ENCODE assay signal across 1 cellular context in the genomic region with DNA sequence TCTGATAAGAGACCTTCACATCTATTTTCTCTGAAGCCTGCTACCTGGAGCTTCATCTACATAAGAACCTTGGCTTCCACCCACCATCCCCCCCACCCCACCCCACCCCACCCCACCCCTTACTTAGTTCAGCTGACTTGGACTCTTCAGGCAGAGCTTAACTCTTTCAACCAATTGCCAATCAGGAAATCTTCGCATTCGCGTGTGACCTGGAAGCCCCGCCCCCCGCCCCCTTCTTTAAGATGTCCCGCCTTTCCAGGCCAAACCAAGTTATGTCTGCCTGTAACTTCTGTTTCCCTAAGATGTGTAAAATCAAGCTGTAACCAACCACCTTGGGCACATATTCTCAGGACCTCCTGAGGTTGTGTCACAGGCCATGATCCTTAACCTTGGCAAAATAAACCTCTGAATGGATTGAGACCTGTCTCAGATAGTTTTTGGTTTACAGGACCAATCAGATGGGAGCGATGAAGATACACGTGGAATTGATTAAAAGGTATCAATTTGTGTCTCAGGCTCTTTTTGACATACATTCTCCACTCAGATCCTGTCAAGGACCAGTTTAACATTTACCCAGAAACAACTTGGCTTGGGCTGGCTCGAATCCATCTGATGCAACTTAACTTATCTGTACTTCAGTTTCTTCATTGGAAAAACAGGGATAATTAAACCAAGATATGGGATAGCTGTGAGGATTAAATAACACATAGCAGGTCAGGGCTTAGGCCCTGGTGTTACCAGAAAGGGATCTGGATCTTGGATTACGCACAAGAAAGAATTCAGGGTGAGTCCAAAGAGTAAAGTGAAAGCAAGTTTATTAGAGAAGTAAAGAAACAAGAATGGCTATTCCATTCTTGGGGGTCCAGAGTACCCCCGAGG.
TF ChIP-seq lines count a peak whose summit lies in the region.

No MANE protein-coding gene starts in this region.

TF ChIP-seq in K562, 482 proteins besides CTCF, POLR2A, EP300 and RAD21 (continued from another document):
- TF ChIP-seq ZNF830 (CRISPR knock-in tag; IDR thresholded peaks at IDR 0.05) (no peak), MEF2D (tag; conservative IDR thresholded peaks at IDR 0.05; ENCODE audit: low read depth) (peak; percentile 63)
TF ChIP-seq in K562: peak in this region for 28.
